In the genomic region with DNA sequence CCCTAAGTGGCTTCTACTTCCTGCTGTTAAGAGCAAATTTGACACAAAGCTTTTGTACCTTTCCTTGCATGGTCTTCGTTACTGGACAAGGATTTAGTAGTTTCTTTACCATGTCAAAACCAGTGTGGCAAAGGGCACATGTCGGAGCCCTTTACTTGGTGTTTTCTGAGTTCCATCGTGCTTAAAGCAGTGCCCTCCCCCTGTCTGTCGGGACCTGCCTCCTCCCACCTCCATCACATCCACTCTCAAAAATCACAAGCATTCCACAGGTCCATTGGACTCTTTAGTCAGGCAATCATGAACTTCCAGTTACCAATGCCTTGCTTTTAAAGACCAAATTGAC, we compare ENCODE assay signal across 9 cellular contexts. TPM values are rescaled to one million over a fixed set of nuclear protein-coding genes. Genes with fewer than 3 reads are reported as not detected.
DNase-seq lines count a peak whose midpoint lies in the region; ATAC-seq and TF ChIP-seq lines count a peak whose summit lies in the region.
"Had no signal": no experiment of that assay in that cellular context is flagged by ENCODE, and none has a peak within 500 bp of the region (broad histone marks: within the 10 kb centered on the region; RNA-seq: fewer than 3 reads in every experiment).

No MANE protein-coding gene starts in this region.

- no peaks in the 10 kb centered on the region for H3K9me3 Mint-ChIP-seq in CD4-positive, alpha-beta memory T cell

- POLR2A ChIA-PET in CD4-positive, alpha-beta memory T cell (lab: Charles Lee; ENCODE audit: partially characterized antibody): interaction anchor here (0.7 to 2.0 kb wide), 4 partner anchors 9 to 27 kb away, joined by 3 to 20 read pairs (median 3); no protein-coding TSS in a partner anchor

- peak overlapping the region in 6 of 7 donors; percentile 7 to 81 (median 38) for H3K27ac Mint-ChIP-seq in CD4-positive, alpha-beta memory T cell

- TF ChIP-seq POLR2A in uterus (IDR thresholded peaks at IDR 0.05): no peak

- peaks cover 19% of the 10 kb centered on the region for H3K4me1 ChIP-seq in CD4-positive, alpha-beta memory T cell (ENCODE audit: insufficient read depth, low read length)
- H3K4me1 ChIP-seq in uterus: no peaks in the 10 kb centered on the region

- no peaks in the 10 kb centered on the region for H3K36me3 ChIP-seq in CD4-positive, alpha-beta memory T cell (ENCODE audit: insufficient read depth, low read length)
- no peaks in the 10 kb centered on the region for H3K36me3 ChIP-seq in uterus

- peak overlapping the region; percentile 69 to 89 (median 86) for H3K4me3 Mint-ChIP-seq in CD4-positive, alpha-beta memory T cell

- no peaks in the 10 kb centered on the region for H3K36me3 Mint-ChIP-seq in CD4-positive, alpha-beta memory T cell

- peaks cover 11 to 34% (median 22%) of the 10 kb centered on the region in 4 donors for H3K4me1 Mint-ChIP-seq in CD4-positive, alpha-beta memory T cell

- H3K9me3 ChIP-seq in CD4-positive, alpha-beta memory T cell (ENCODE audit: control insufficient read depth in 1 of 2, low read length in 2 of 2): no peaks in the 10 kb centered on the region
- no peaks in the 10 kb centered on the region for H3K9me3 ChIP-seq in uterus

- ATAC-seq in GM21367 (IDR thresholded peaks at IDR 0.05; ENCODE audit: unreplicated experiment) (peak; percentile 36), HG03469 (IDR thresholded peaks at IDR 0.05; ENCODE audit: unreplicated experiment) (peak; percentile 30), left ventricle myocardium superior (peak; percentile 59)

- CTCF ChIA-PET in CD4-positive, alpha-beta memory T cell (lab: Charles Lee; ENCODE audit: partially characterized antibody): interaction anchor here (1.2 to 2.7 kb wide), 4 partner anchors 9 to 138 kb away, joined by 3 to 8 read pairs (median 5); no protein-coding TSS in a partner anchor

- H3K27ac ChIP-seq in CD4-positive, alpha-beta memory T cell (ENCODE audit: low read depth, low read length): peak overlapping the region; percentile 54
- H3K27ac ChIP-seq in uterus: no peak overlapping the region

- intact Hi-C loops in CD4-positive, alpha-beta memory T cell (cut with micrococcal nuclease): loop anchor here (2.0 kb wide), 1 partner anchor 18 kb away; no protein-coding TSS in a partner anchor
- intact Hi-C loops in left ventricle myocardium superior (cut with micrococcal nuclease) (no loop called here), uterus (cut with DNase I; ENCODE audit: low total_unique reads) (no loop called here)

- no peaks in the 10 kb centered on the region for H3K27me3 ChIP-seq in CD4-positive, alpha-beta memory T cell (ENCODE audit: insufficient read depth, low read length)
- no peaks in the 10 kb centered on the region for H3K27me3 ChIP-seq in uterus

- no peak for DNase-seq in CD4-positive, alpha-beta memory T cell
- DNase-seq in left ventricle myocardium superior (no peak), nucleus accumbens (lab: John Stamatoyannopoulos, UW) (no peak), NCI-H1105 treated with DMSO at 0.1 percent for 48 hours (lab: John Stamatoyannopoulos, UW) (no peak), mucosa of gallbladder (ENCODE audit: low spot score) (no peak), uterus (no peak)
- DNase-seq: DND-41 had no signal

- no peak overlapping the region for H3K4me3 ChIP-seq in CD4-positive, alpha-beta memory T cell (ENCODE audit: low read length in 2 of 2)
- no peak overlapping the region for H3K4me3 ChIP-seq in uterus

- H3K27me3 Mint-ChIP-seq in CD4-positive, alpha-beta memory T cell: no peaks in the 10 kb centered on the region

- TF ChIP-seq CTCF in uterus (IDR thresholded peaks at IDR 0.05): no peak

RNA-seq across cellular contexts. Expression of a gene that starts 0.8 kb away (rescaled TPM):
- total RNA-seq in CD4-positive, alpha-beta memory T cell: 1 to 10 TPM; 8.2 TPM
- 1 to 10 TPM in 1 of 2 donors, under 1 TPM in 1; 0.73 to 2.4 TPM for polyA plus RNA-seq in CD4-positive, alpha-beta memory T cell
- total RNA-seq in left ventricle myocardium superior (139 TPM), mucosa of gallbladder (90.3 TPM), uterus (10 to 100 TPM in 1 of 4 donors, 1 to 10 TPM in 2, under 1 TPM in 1; 0.29 to 10.2 (median 3.8) TPM)
